Comparison of ENCODE assay signal across 8 cellular contexts in the genomic region with DNA sequence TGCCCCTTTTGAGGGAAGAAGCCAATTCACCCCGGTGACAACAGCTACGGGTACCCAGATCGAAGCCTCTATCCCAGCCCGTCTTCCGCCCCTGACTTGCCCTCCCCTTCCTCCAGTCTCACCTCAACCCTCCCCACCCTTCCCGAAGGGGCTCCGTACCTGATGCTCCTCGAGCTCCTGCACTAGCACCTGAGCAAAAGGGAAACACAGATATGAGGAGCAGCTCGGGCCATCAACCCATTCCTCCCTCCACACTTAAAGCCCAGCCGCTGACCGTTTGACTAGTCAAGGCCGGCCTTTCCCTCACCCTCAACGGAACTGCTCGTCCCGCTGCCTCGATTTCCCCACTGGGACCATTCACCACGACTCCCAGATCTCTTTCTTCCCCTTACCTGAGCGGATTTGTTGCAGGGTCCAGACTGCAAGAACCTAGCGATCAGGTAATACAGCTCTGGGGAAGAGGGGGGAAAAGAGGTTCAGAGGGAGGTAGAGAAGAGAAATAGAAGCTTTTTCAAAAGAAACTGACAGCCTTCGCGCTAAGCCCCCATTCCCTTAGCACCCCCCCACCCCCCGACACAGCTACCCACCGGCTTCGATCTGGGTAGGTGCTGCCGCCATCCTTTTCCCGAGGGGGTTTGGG.
DNase-seq lines count a peak whose midpoint lies in the region; ATAC-seq and TF ChIP-seq lines count a peak whose summit lies in the region.

No MANE protein-coding gene starts in this region.

- no peaks in the 10 kb centered on the region for H3K36me3 ChIP-seq in adipocyte (ENCODE audit: control insufficient read depth, insufficient read depth, low read length, severe bottlenecking)

- DNase-seq in activated CD4-positive, CD25-positive, alpha-beta regulatory T cell treated with anti-CD3 and anti-CD28 coated beads, Interleukin-2, amount 50 U/mL, for 16 hours (ENCODE audit: low read depth, low spot score) = peak; percentile 0
- DNase-seq in RKO (ENCODE audit: low spot score) (peak; percentile 15), adipocyte (ENCODE audit: low read depth) (peak; percentile 40), hypothalamus (lab: John Stamatoyannopoulos, UW) (peak in 35 of 51 donors; percentile 0 to 67 (median 9)), retinal pigment epithelial cell (ENCODE audit: low read depth) (no peak), GF-D8 (lab: John Stamatoyannopoulos, UW) (no peak), COLO829 (ENCODE audit: low spot score) (no peak)

- H3K27me3 ChIP-seq in adipocyte (replicated peaks; ENCODE audit: control insufficient read depth, insufficient read depth, low read length) = no peaks in the 10 kb centered on the region

- H3K4me3 ChIP-seq in adipocyte (ENCODE audit: low read length) = peak overlapping the region; percentile 87
- peak overlapping the region; percentile 77 for H3K4me3 ChIP-seq in retinal pigment epithelial cell (ENCODE audit: low read length)

- no peak for TF ChIP-seq CTCF in retinal pigment epithelial cell (conservative IDR thresholded peaks at IDR 0.05; ENCODE audit: low read depth, low read length)

- peak overlapping the region; percentile 83 for H3K9ac ChIP-seq in adipocyte (ENCODE audit: low read length)

- ATAC-seq in activated CD4-positive, CD25-positive, alpha-beta regulatory T cell treated with anti-CD3 and anti-CD28 coated beads, Interleukin-2, amount 50 U/mL, for 24 hours = no peak

- H3K4me1 ChIP-seq in adipocyte (ENCODE audit: control insufficient read depth, insufficient read depth, low read length) = peaks cover 6% of the 10 kb centered on the region

- no peaks in the 10 kb centered on the region for H3K9me3 ChIP-seq in adipocyte (ENCODE audit: control insufficient read depth, low read length)

Comparison
In these comparisons a context has a peak if more than half of its experiments do, and no peak if none do; other contexts are left out.
1. DNase-seq: peak in activated CD4-positive, CD25-positive, alpha-beta regulatory T cell treated with anti-CD3 and anti-CD28 coated beads, Interleukin-2, amount 50 U/mL, for 16 hours (single experiment), RKO (single experiment), adipocyte (single experiment) and hypothalamus (35 of 51); none in retinal pigment epithelial cell (single experiment), GF-D8 (single experiment) and COLO829 (single experiment).